21 cellular contexts compared by ENCODE assay signal in genomic region chr17:71530227-71530626, GRCh38.
"Had no signal": no experiment of that assay in that cellular context is flagged by ENCODE, and none has a peak within 500 bp of the region (broad histone marks: within the 10 kb centered on the region; RNA-seq: fewer than 3 reads in every experiment).

No MANE protein-coding gene starts in this region.

- H3K4me1 Mint-ChIP-seq: activated CD4-positive, alpha-beta T cell treated with anti-CD3 and anti-CD28 coated beads, Interleukin-2, amount 10 ng/mL, durations not matched to agents 7 days and 5 days; activated naive CD4-positive, alpha-beta T cell treated with anti-CD3 and anti-CD28 coated beads, Interleukin-2, amount 10 ng/mL, durations not matched to agents 7 days and 5 days; activated T-helper 17 cell treated with anti-CD3 and anti-CD28 coated beads, Interleukin-2, amount 50 U/mL, for 72 hours; brain; memory B cell; natural killer cell had no signal

- H3K36me3 Mint-ChIP-seq: activated naive CD4-positive, alpha-beta T cell treated with anti-CD3 and anti-CD28 coated beads, Interleukin-2, amount 10 ng/mL, durations not matched to agents 7 days and 5 days; brain; memory B cell; natural killer cell had no signal

- H3K9me3 ChIP-seq: esophagus muscularis mucosa, heart left ventricle, psoas muscle, upper lobe of left lung had no signal

- H3K4me3 ChIP-seq: esophagus muscularis mucosa, heart left ventricle, psoas muscle, upper lobe of left lung had no signal

- ATAC-seq: activated T-helper 17 cell treated with anti-CD3 and anti-CD28 coated beads, Interleukin-2, amount 50 U/mL, for 72 hours; heart left ventricle; left lobe of liver; natural killer cell; sciatic nerve had no signal

- H3K9me3 Mint-ChIP-seq: activated naive CD4-positive, alpha-beta T cell treated with anti-CD3 and anti-CD28 coated beads, Interleukin-2, amount 10 ng/mL, durations not matched to agents 7 days and 5 days; dendritic cell treated with granulocyte-macrophage colony-stimulating factor and Interleukin-4, amounts not matched to agents 40 ng/mL and 50 ng/mL, for 4 days; stimulated activated naive CD8-positive, alpha-beta T cell treated with anti-CD3 and anti-CD28 coated beads, Interleukin-15, Interleukin-2, amounts not matched to agents 100 ng/mL and 50 ng/mL, for 24 hours had no signal

- DNase-seq: activated CD4-positive, alpha-beta T cell treated with anti-CD3 and anti-CD28 coated beads, Interleukin-2, amount 10 ng/mL, durations not matched to agents 7 days and 5 days; activated CD4-positive, CD25-positive, alpha-beta regulatory T cell; activated naive CD4-positive, alpha-beta T cell treated with anti-CD3 and anti-CD28 coated beads, Interleukin-2, amount 10 ng/mL, durations not matched to agents 7 days and 5 days; activated T-cell treated with anti-CD3 and anti-CD28 coated beads for 4 hours; cerebellar nuclear complex; heart left ventricle; natural killer cell; occipital lobe; psoas muscle; stimulated activated CD4-positive, alpha-beta T cell treated with anti-CD3 and anti-CD28 coated beads, Interleukin-12 subunit alpha, Interleukin-12 subunit beta, amount 100 ng/mL, for 4 hours; T-helper 2 cell; upper lobe of left lung had no signal

- H3K36me3 ChIP-seq: esophagus muscularis mucosa, heart left ventricle, upper lobe of left lung had no signal

- H3K4me1 ChIP-seq: esophagus muscularis mucosa, heart left ventricle, psoas muscle, upper lobe of left lung had no signal

- H3K27ac ChIP-seq: esophagus muscularis mucosa, heart left ventricle, psoas muscle, upper lobe of left lung had no signal

- H3K27me3 ChIP-seq: esophagus muscularis mucosa, heart left ventricle, upper lobe of left lung had no signal

- H3K27me3 Mint-ChIP-seq: activated CD4-positive, alpha-beta T cell treated with anti-CD3 and anti-CD28 coated beads, Interleukin-2, amount 10 ng/mL, durations not matched to agents 7 days and 5 days; activated naive CD4-positive, alpha-beta T cell treated with anti-CD3 and anti-CD28 coated beads, Interleukin-2, amount 10 ng/mL, durations not matched to agents 7 days and 5 days; activated T-helper 17 cell treated with anti-CD3 and anti-CD28 coated beads, Interleukin-2, amount 50 U/mL, for 72 hours; brain; dendritic cell treated with granulocyte-macrophage colony-stimulating factor and Interleukin-4, amounts not matched to agents 40 ng/mL and 50 ng/mL, for 4 days; memory B cell; stimulated activated naive CD8-positive, alpha-beta T cell treated with anti-CD3 and anti-CD28 coated beads, Interleukin-15, Interleukin-2, amounts not matched to agents 100 ng/mL and 50 ng/mL, for 24 hours had no signal

- H3K27ac Mint-ChIP-seq: activated CD4-positive, alpha-beta T cell treated with anti-CD3 and anti-CD28 coated beads, Interleukin-2, amount 10 ng/mL, durations not matched to agents 7 days and 5 days; activated naive CD4-positive, alpha-beta T cell treated with anti-CD3 and anti-CD28 coated beads, Interleukin-2, amount 10 ng/mL, durations not matched to agents 7 days and 5 days; activated T-helper 17 cell treated with anti-CD3 and anti-CD28 coated beads, Interleukin-2, amount 50 U/mL, for 72 hours; brain; dendritic cell treated with granulocyte-macrophage colony-stimulating factor and Interleukin-4, amounts not matched to agents 40 ng/mL and 50 ng/mL, for 4 days; memory B cell; natural killer cell; stimulated activated naive CD8-positive, alpha-beta T cell treated with anti-CD3 and anti-CD28 coated beads, Interleukin-15, Interleukin-2, amounts not matched to agents 100 ng/mL and 50 ng/mL, for 24 hours had no signal

- FAIRE-seq: TTC549 had no signal

- H3K4me3 Mint-ChIP-seq: activated CD4-positive, alpha-beta T cell treated with anti-CD3 and anti-CD28 coated beads, Interleukin-2, amount 10 ng/mL, durations not matched to agents 7 days and 5 days; activated naive CD4-positive, alpha-beta T cell treated with anti-CD3 and anti-CD28 coated beads, Interleukin-2, amount 10 ng/mL, durations not matched to agents 7 days and 5 days; activated T-helper 17 cell treated with anti-CD3 and anti-CD28 coated beads, Interleukin-2, amount 50 U/mL, for 72 hours; brain; dendritic cell treated with granulocyte-macrophage colony-stimulating factor and Interleukin-4, amounts not matched to agents 40 ng/mL and 50 ng/mL, for 4 days; memory B cell; natural killer cell; stimulated activated naive CD8-positive, alpha-beta T cell treated with anti-CD3 and anti-CD28 coated beads, Interleukin-15, Interleukin-2, amounts not matched to agents 100 ng/mL and 50 ng/mL, for 24 hours had no signal
